Comparison of ENCODE assay signal across 23 cellular contexts in genomic region chr10:21791276-21791675, GRCh38.
"Had no signal": no experiment of that assay in that cellular context is flagged by ENCODE, and none has a peak within 500 bp of the region (broad histone marks: within the 10 kb centered on the region; RNA-seq: fewer than 3 reads in every experiment).

No MANE protein-coding gene starts in this region.

- FAIRE-seq: RCC 7860 had no signal

- H3K4me3 ChIP-seq: MG63, SJSA1, SK-N-MC had no signal

- ATAC-seq: HepG2 had no signal

- H3K36me3 ChIP-seq: MG63, SJSA1 had no signal

- H3K27me3 ChIP-seq: MG63, SJSA1 had no signal

- DNase-seq: IMR-90, Karpas-422, KG1, MG63, NCI-H1092, NCI-H1436, NCI-H187, NCI-H2029, NCI-H2081 treated with DMSO at 0.1 percent for 48 hours, NCI-H2171, NCI-H226, NCI-H446, NCI-H510A, NCI-H524 treated with DMSO at 0.1 percent for 48 hours, NCI-H69, NCI-H774, Right ventricle myocardium superior, RPMI8226, SIG-M5 had no signal

- H3K27ac ChIP-seq: SJSA1, SK-N-MC had no signal

- H3K4me1 ChIP-seq: SJSA1 had no signal
